13 cellular contexts compared by ENCODE assay signal in genomic region chr3:128378631-128379347, GRCh38.
DNase-seq lines count a peak whose midpoint lies in the region; ATAC-seq and TF ChIP-seq lines count a peak whose summit lies in the region.
"Had no signal": no experiment of that assay in that cellular context is flagged by ENCODE, and none has a peak within 500 bp of the region (broad histone marks: within the 10 kb centered on the region; RNA-seq: fewer than 3 reads in every experiment).

No MANE protein-coding gene starts in this region.

- no peak overlapping the region for H2BK120ac ChIP-seq in neuronal stem cell (ENCODE audit: low read depth, low read length)

- H2AK5ac ChIP-seq in neuronal stem cell (ENCODE audit: low read depth, low read length) = no peak overlapping the region

- no peak overlapping the region for H2AFZ ChIP-seq in neuronal stem cell (ENCODE audit: low read length)
- H2AFZ ChIP-seq: PC-9 had no signal

- H2BK5ac ChIP-seq in neuronal stem cell (ENCODE audit: low read length) = no peak overlapping the region

- H3K9me3 ChIP-seq in SJCRH30 (replicated peaks) (no peaks in the 10 kb centered on the region), neuronal stem cell (replicated peaks in 1 of 2; ENCODE audit: control insufficient read depth in 2 of 2, insufficient read depth in 1 of 2, low read depth in 1 of 2, low read length in 2 of 2) (no peaks in the 10 kb centered on the region), stomach (no peaks in the 10 kb centered on the region)

- no peak overlapping the region for H2BK15ac ChIP-seq in neuronal stem cell (ENCODE audit: low read length)

- H3K79me1 ChIP-seq in neuronal stem cell (ENCODE audit: low read depth, low read length) = no peaks in the 10 kb centered on the region

- no peak overlapping the region for H3K4me3 ChIP-seq in SJCRH30
- H3K4me3 ChIP-seq in neuronal stem cell (ENCODE audit: low read length in 2 of 2) = no peak overlapping the region
- H3K4me3 ChIP-seq in stomach = no peak overlapping the region
- H3K4me3 ChIP-seq: PC-9 had no signal

- intact Hi-C loops in Right ventricle myocardium superior (cut with DNase I) (no loop called here), stomach (cut with DNase I; ENCODE audit: low total_unique reads) (no loop called here)

- no peak overlapping the region for H4K91ac ChIP-seq in neuronal stem cell (ENCODE audit: low read depth, low read length, poor library complexity)

- no peaks in the 10 kb centered on the region for H3K27me3 ChIP-seq in SJCRH30
- H3K27me3 ChIP-seq in neuronal stem cell (ENCODE audit: control insufficient read depth in 3 of 3, insufficient read depth in 3 of 3, low read depth in 1 of 3, low read length in 3 of 3) = no peaks in the 10 kb centered on the region
- no peaks in the 10 kb centered on the region for H3K27me3 ChIP-seq in stomach

- no peak overlapping the region for H3K4ac ChIP-seq in neuronal stem cell (ENCODE audit: low read length)

- peaks cover 25% of the 10 kb centered on the region for H3K4me1 ChIP-seq in SJCRH30
- peaks cover 0 to 6% of the 10 kb centered on the region in 2 donors for H3K4me1 ChIP-seq in neuronal stem cell (ENCODE audit: control insufficient read depth in 2 of 2, insufficient read depth in 1 of 2, low read depth in 1 of 2, low read length in 2 of 2)
- H3K4me1 ChIP-seq in stomach = peaks cover 22 to 42% (median 33%) of the 10 kb centered on the region in 4 donors

- H2BK12ac ChIP-seq in neuronal stem cell (ENCODE audit: low read length) = no peak overlapping the region

- H3K27ac ChIP-seq in SJCRH30 (peak overlapping the region; percentile 54), neuronal stem cell (replicated peaks; ENCODE audit: low read length) (no peak overlapping the region), stomach (peak overlapping the region in 2 of 5 donors; percentile 19 to 37)
- H3K27ac ChIP-seq: PC-9 had no signal

- no peak overlapping the region for H3K4me2 ChIP-seq in neuronal stem cell (ENCODE audit: insufficient read depth, low read length, poor library complexity, severe bottlenecking)
- H3K4me2 ChIP-seq: PC-9 had no signal

- DNase-seq in A172 (ENCODE audit: low spot score) (peak; percentile 16), SJCRH30 (peak; percentile 76 to 77), Right ventricle myocardium superior (peak; percentile 63), neuronal stem cell (ENCODE audit: low spot score) (no peak), GM19238 (ENCODE audit: insufficient read length, low spot score) (no peak), SIG-M5 (lab: John Stamatoyannopoulos, UW) (no peak), stomach (no peak)
- DNase-seq: activated CD8-positive, alpha-beta memory T cell treated with anti-CD3 and anti-CD28 coated beads, Interleukin-2, amount 50 U/mL, for 4 hours; AML-193; central memory CD4-positive, alpha-beta T cell; NCI-H2171; PC-9 had no signal

- no CpG with 5 or more reads among the region's 10 CpGs for WGBS in neuronal stem cell (ENCODE audit: extremely low coverage in 2 of 2, insufficient read length in 2 of 2, insufficient replicate concordance in 1 of 2), 2 donors
- 57 to 84% (median 64%) methylated on average over 8 to 10 of the region's 10 CpGs for WGBS in stomach, 5 donors

- peak overlapping the region; percentile 17 for H3K23ac ChIP-seq in neuronal stem cell (ENCODE audit: low read depth, low read length, poor library complexity)

- H3K36me3 ChIP-seq in SJCRH30 (no peaks in the 10 kb centered on the region), neuronal stem cell (replicated peaks in 1 of 2; ENCODE audit: control insufficient read depth in 2 of 2, insufficient read depth in 2 of 2, low read length in 2 of 2) (no peaks in the 10 kb centered on the region), stomach (peaks cover 0 to 11% (median 0%) of the 10 kb centered on the region in 4 donors)

- TF ChIP-seq EP300 in stomach (IDR thresholded peaks at IDR 0.05) = no peak

- TF ChIP-seq CTCF in stomach (IDR thresholded peaks at IDR 0.05) = no peak

- no peak overlapping the region for H4K8ac ChIP-seq in neuronal stem cell (ENCODE audit: low read depth, low read length)

- TF ChIP-seq POLR2A in stomach (IDR thresholded peaks at IDR 0.05) = no peak

- H3K9ac ChIP-seq in neuronal stem cell (ENCODE audit: low read depth, low read length, poor library complexity) = no peak overlapping the region

- ATAC-seq in Right ventricle myocardium superior (ENCODE audit: poor library complexity) (peak; percentile 70), GM18502 (IDR thresholded peaks at IDR 0.05; ENCODE audit: poor library complexity, unreplicated experiment) (no peak)

- H3K18ac ChIP-seq in neuronal stem cell (ENCODE audit: low read length) = peak overlapping the region; percentile 73

- H3K14ac ChIP-seq in neuronal stem cell (ENCODE audit: low read length) = no peak overlapping the region

Comparison
In these comparisons a context has a peak if more than half of its experiments do, and no peak if none do; other contexts are left out.
1. DNase-seq: peak in A172 (single experiment), SJCRH30 (2 of 2) and Right ventricle myocardium superior (single experiment); none in neuronal stem cell (single experiment), GM19238 (single experiment), SIG-M5 (single experiment) and stomach (single experiment).